Comparison of ENCODE assay signal across 10 cellular contexts in the genomic region with DNA sequence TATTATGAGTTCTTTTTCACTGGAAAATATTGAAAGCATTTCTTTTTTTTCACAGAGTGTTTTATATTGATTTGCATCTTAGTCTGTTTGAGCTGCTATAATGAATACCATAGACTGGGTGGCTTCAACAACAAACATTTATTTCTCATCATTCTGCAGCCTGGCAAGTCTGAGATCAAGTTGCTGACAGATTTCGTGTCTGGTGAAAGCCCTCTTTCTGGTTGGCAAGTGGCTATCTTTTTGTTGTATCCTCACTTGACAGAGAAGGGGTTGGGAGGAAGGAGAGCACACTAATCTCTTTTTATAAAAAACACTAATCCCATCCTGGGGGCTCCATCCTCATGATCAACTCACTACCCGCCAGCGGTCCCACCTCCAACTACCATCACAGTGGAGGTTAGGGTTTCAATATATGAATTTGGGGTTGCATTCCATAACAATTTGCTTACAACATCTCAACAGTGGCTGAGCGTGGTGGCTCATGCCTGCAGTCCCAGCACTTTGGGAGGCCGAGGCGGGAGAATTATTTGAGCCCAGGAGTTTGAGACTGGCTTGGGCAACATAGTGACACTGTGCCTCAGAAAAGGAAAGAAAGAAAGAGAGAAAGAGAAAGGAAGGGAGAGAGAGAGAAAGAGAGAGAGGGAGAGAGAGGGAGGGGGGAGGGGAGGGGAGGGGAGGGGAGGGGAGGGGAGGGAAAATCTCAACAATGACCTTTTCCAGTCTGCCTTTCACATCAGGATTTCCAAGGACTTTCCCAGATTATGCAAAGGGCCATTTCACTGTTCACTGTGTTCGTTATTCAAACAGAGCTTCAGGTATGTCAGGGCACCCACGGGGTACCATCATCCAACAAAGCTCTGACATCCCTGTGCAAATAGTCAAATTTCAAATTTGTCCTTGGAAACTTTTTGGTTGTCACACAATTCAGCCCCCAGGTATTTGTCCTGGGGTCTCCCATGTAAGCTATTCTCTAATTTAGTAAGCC.
DNase-seq lines count a peak whose midpoint lies in the region; TF ChIP-seq lines count a peak whose summit lies in the region.
"Had no signal": no experiment of that assay in that cellular context is flagged by ENCODE, and none has a peak within 500 bp of the region (broad histone marks: within the 10 kb centered on the region; RNA-seq: fewer than 3 reads in every experiment).

No MANE protein-coding gene starts in this region.

- H3K27me3 ChIP-seq in Caco-2 (replicated peaks; ENCODE audit: control insufficient read depth, insufficient read depth, low read length) (no peaks in the 10 kb centered on the region), esophagus muscularis mucosa (no peaks in the 10 kb centered on the region), parathyroid adenoma (ENCODE audit: control insufficient read depth, insufficient read depth, low read length) (no peaks in the 10 kb centered on the region), BE2C (no peaks in the 10 kb centered on the region)

- H3K9me3 ChIP-seq in Caco-2: no peaks in the 10 kb centered on the region
- no peaks in the 10 kb centered on the region for H3K9me3 ChIP-seq in esophagus muscularis mucosa
- no peaks in the 10 kb centered on the region for H3K9me3 ChIP-seq in parathyroid adenoma (ENCODE audit: control insufficient read depth, low read length)
- H3K9me3 ChIP-seq in BE2C: no peaks in the 10 kb centered on the region

- H3K9ac ChIP-seq in parathyroid adenoma: no peak overlapping the region

- H3K27ac Mint-ChIP-seq in Caco-2 (ENCODE audit: unreplicated experiment): peak overlapping the region; percentile 3
- H3K27ac Mint-ChIP-seq in activated CD4-positive, alpha-beta memory T cell treated with anti-CD3 and anti-CD28 coated beads for 36 hours: no peak overlapping the region
- H3K27ac Mint-ChIP-seq: stimulated activated memory B cell treated with anti-CD40 and anti-IgM and Interleukin-4, amounts not matched to agents 10 μg/mL and 1 μg/mL and 100 μg/mL, for 72 hours had no signal

- POLR2A ChIA-PET in Caco-2 (lab: Charles Lee): no interaction called here
- POLR2A ChIA-PET in activated CD4-positive, alpha-beta memory T cell treated with anti-CD3 and anti-CD28 coated beads for 36 hours (lab: Charles Lee): interaction anchor here (0.5 kb wide), 1 partner anchor 125 kb away, joined by 3 read pairs; no protein-coding TSS in a partner anchor

- peak overlapping the region; percentile 50 for H2AFZ ChIP-seq in parathyroid adenoma

- no peak for TF ChIP-seq EP300 in esophagus muscularis mucosa (IDR thresholded peaks at IDR 0.05)

- peaks cover 32% of the 10 kb centered on the region for H3K4me1 ChIP-seq in Caco-2
- peaks cover 13 to 16% (median 15%) of the 10 kb centered on the region in 4 donors for H3K4me1 ChIP-seq in esophagus muscularis mucosa
- no peaks in the 10 kb centered on the region for H3K4me1 ChIP-seq in parathyroid adenoma
- peaks cover 17% of the 10 kb centered on the region for H3K4me1 ChIP-seq in BE2C

- intact Hi-C loops in Caco-2 (cut with micrococcal nuclease; ENCODE audit: unreplicated experiment): loop anchor here (1.0 kb wide), 2 partner anchors 34 to 51 kb away; no protein-coding TSS in a partner anchor
- intact Hi-C loops in esophagus muscularis mucosa (cut with DNase I): no loop called here
- intact Hi-C loops in activated CD4-positive, alpha-beta memory T cell treated with anti-CD3 and anti-CD28 coated beads for 36 hours (cut with micrococcal nuclease): loop anchor here (2.0 to 10.0 kb wide), 3 partner anchors 36 to 109 kb away; a partner anchor contains a TSS

- H3K4me3 ChIP-seq in Caco-2 (ENCODE audit: low read depth, low read length) (no peak overlapping the region), esophagus muscularis mucosa (no peak overlapping the region), parathyroid adenoma (ENCODE audit: low read depth, low read length) (no peak overlapping the region), BE2C (ENCODE audit: low read depth, low read length) (no peak overlapping the region)

- CTCF ChIA-PET in Caco-2 (lab: Charles Lee): interaction anchor here (0.5 to 2.2 kb wide), 4 partner anchors 18 to 478 kb away, joined by 3 to 9 read pairs (median 4); no protein-coding TSS in a partner anchor
- CTCF ChIA-PET in activated CD4-positive, alpha-beta memory T cell treated with anti-CD3 and anti-CD28 coated beads for 36 hours (lab: Charles Lee): interaction anchor here (1.1 to 1.7 kb wide), 5 partner anchors 13 to 267 kb away, joined by 3 to 5 read pairs (median 4); a partner anchor contains a TSS

- TF ChIP-seq POLR2A in esophagus muscularis mucosa (IDR thresholded peaks at IDR 0.05; ENCODE audit: low read depth): no peak

- TF ChIP-seq CTCF in Caco-2 (IDR thresholded peaks at IDR 0.05; ENCODE audit: insufficient read depth in 1 of 2, low read depth in 1 of 2, low read length in 1 of 2, severe bottlenecking in 1 of 2, unreplicated experiment in 1 of 2) (no peak), esophagus muscularis mucosa (IDR thresholded peaks at IDR 0.05) (no peak), parathyroid adenoma (IDR thresholded peaks at IDR 0.05) (no peak), BE2C (IDR thresholded peaks at IDR 0.05; ENCODE audit: low read depth, low read length) (no peak)

- no peak overlapping the region for H3K4me3 Mint-ChIP-seq in Caco-2 (ENCODE audit: unreplicated experiment)
- H3K4me3 Mint-ChIP-seq in activated CD4-positive, alpha-beta memory T cell treated with anti-CD3 and anti-CD28 coated beads for 36 hours: no peak overlapping the region
- H3K4me3 Mint-ChIP-seq: stimulated activated memory B cell treated with anti-CD40 and anti-IgM and Interleukin-4, amounts not matched to agents 10 μg/mL and 1 μg/mL and 100 μg/mL, for 72 hours had no signal

- H3K4me2 ChIP-seq in parathyroid adenoma (ENCODE audit: low read length): no peak overlapping the region

- BruUV-seq in Caco-2 (replicated peaks; lab: Mats Ljungman, UMichigan): TSS peak; percentile 94

- H3K27ac ChIP-seq in esophagus muscularis mucosa (replicated peaks in 1 of 4) (peak overlapping the region; percentile 49 to 69 (median 58)), parathyroid adenoma (no peak overlapping the region)

- DNase-seq in Caco-2 (no peak), SHP77 (lab: John Stamatoyannopoulos, UW) (peak; percentile 19 to 24), esophagus muscularis mucosa (ENCODE audit: extremely low spot score) (no peak), dermis blood vessel endothelial cell (no peak), BE2C (no peak)
- DNase-seq in stimulated activated CD4-positive, alpha-beta T cell treated with anti-CD3 and anti-CD28 coated beads, Interleukin-4, amount 100 ng/mL, for 24 hours: no peak
- no peak for DNase-seq in activated CD4-positive, alpha-beta memory T cell treated with anti-CD3 and anti-CD28 coated beads for 36 hours
- DNase-seq: activated CD4-positive, CD25-positive, alpha-beta regulatory T cell treated with anti-CD3 and anti-CD28 coated beads, Interleukin-2, amount 50 U/mL, for 72 hours had no signal

- H3K36me3 Mint-ChIP-seq in Caco-2 (ENCODE audit: insufficient read depth, unreplicated experiment): peaks cover 4% of the 10 kb centered on the region
- no peaks in the 10 kb centered on the region for H3K36me3 Mint-ChIP-seq in activated CD4-positive, alpha-beta memory T cell treated with anti-CD3 and anti-CD28 coated beads for 36 hours

- WGBS in esophagus muscularis mucosa: 88% methylated on average over 8 of the region's 8 CpGs

- H3K36me3 ChIP-seq in Caco-2 (ENCODE audit: control insufficient read depth, insufficient read depth, low read length) (no peaks in the 10 kb centered on the region), esophagus muscularis mucosa (no peaks in the 10 kb centered on the region), parathyroid adenoma (ENCODE audit: control insufficient read depth, insufficient read depth, low read length) (no peaks in the 10 kb centered on the region), BE2C (no peaks in the 10 kb centered on the region)

- no peaks in the 10 kb centered on the region for H3K27me3 Mint-ChIP-seq in Caco-2 (ENCODE audit: insufficient read depth, unreplicated experiment)
- H3K27me3 Mint-ChIP-seq in activated CD4-positive, alpha-beta memory T cell treated with anti-CD3 and anti-CD28 coated beads for 36 hours: peaks cover 3% of the 10 kb centered on the region
- H3K27me3 Mint-ChIP-seq: stimulated activated memory B cell treated with anti-CD40 and anti-IgM and Interleukin-4, amounts not matched to agents 10 μg/mL and 1 μg/mL and 100 μg/mL, for 72 hours had no signal

- no peaks in the 10 kb centered on the region for H3K9me3 Mint-ChIP-seq in Caco-2 (ENCODE audit: unreplicated experiment)
- H3K9me3 Mint-ChIP-seq in activated CD4-positive, alpha-beta memory T cell treated with anti-CD3 and anti-CD28 coated beads for 36 hours: no peaks in the 10 kb centered on the region
- H3K9me3 Mint-ChIP-seq: stimulated activated memory B cell treated with anti-CD40 and anti-IgM and Interleukin-4, amounts not matched to agents 10 μg/mL and 1 μg/mL and 100 μg/mL, for 72 hours had no signal

- H3K4me1 Mint-ChIP-seq in Caco-2 (ENCODE audit: low read depth, unreplicated experiment): peaks cover 21% of the 10 kb centered on the region
- no peaks in the 10 kb centered on the region for H3K4me1 Mint-ChIP-seq in activated CD4-positive, alpha-beta memory T cell treated with anti-CD3 and anti-CD28 coated beads for 36 hours (ENCODE audit: low read depth)
- H3K4me1 Mint-ChIP-seq: stimulated activated memory B cell treated with anti-CD40 and anti-IgM and Interleukin-4, amounts not matched to agents 10 μg/mL and 1 μg/mL and 100 μg/mL, for 72 hours had no signal

- H3K79me2 ChIP-seq in parathyroid adenoma: no peaks in the 10 kb centered on the region

Comparison
In these comparisons a context has a peak if more than half of its experiments do, and no peak if none do; other contexts are left out.
1. DNase-seq: peak in SHP77 (2 of 2); none in Caco-2 (0 of 2), esophagus muscularis mucosa (single experiment), stimulated activated CD4-positive, alpha-beta T cell treated with anti-CD3 and anti-CD28 coated beads, Interleukin-4, amount 100 ng/mL, for 24 hours (single experiment), dermis blood vessel endothelial cell (single experiment), BE2C (single experiment) and activated CD4-positive, alpha-beta memory T cell treated with anti-CD3 and anti-CD28 coated beads for 36 hours (single experiment).